23 cellular contexts compared by ENCODE assay signal in the genomic region with DNA sequence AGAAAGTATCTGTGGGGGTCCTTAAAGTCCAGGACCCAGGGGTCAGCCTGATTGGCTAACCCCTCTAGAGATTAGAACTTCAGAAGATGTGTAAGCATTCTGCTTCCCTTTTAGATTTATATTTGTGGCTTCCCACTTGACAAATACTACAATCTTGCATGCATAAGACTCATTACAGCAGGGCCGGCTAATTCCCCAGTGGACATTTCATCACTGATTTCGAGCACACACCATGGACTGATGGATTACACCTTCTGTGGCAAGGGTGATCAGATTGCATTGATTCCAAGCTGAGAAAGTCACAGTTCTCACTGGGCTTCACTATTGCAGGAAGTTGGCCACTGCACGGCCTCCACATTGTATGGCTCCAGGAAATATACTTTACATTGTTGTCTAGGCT.
"Had no signal": no experiment of that assay in that cellular context is flagged by ENCODE, and none has a peak within 500 bp of the region (broad histone marks: within the 10 kb centered on the region; RNA-seq: fewer than 3 reads in every experiment).

No MANE protein-coding gene starts in this region.

- H3K4me1 ChIP-seq: esophagus muscularis mucosa, heart right ventricle, thyroid gland, uterus had no signal

- H3K27ac ChIP-seq: coronary artery, epithelial cell of prostate, esophagus muscularis mucosa, heart right ventricle, suprapubic skin, thyroid gland, upper lobe of left lung, uterus had no signal

- H3K36me3 ChIP-seq: esophagus muscularis mucosa, heart right ventricle, suprapubic skin, thyroid gland, upper lobe of left lung, uterus had no signal

- H3K36me3 Mint-ChIP-seq: naive thymus-derived CD8-positive, alpha-beta T cell had no signal

- H3K4me3 ChIP-seq: coronary artery, esophagus muscularis mucosa, heart right ventricle, mucosa of descending colon, suprapubic skin, thyroid gland, upper lobe of left lung, uterus had no signal

- H3K4me1 Mint-ChIP-seq: naive thymus-derived CD8-positive, alpha-beta T cell had no signal

- DNase-seq: effector CD8-positive, alpha-beta T cell; heart right ventricle; hypothalamus; kidney glomerular epithelial cell; mammary epithelial cell; mucosa of descending colon; naive thymus-derived CD8-positive, alpha-beta T cell; posterior cingulate gyrus; small intestine; stimulated activated CD4-positive, alpha-beta T cell treated with anti-CD3 and anti-CD28 coated beads, Interleukin-12 subunit alpha, Interleukin-12 subunit beta, amount 100 ng/mL, for 4 hours; stimulated activated naive CD4-positive, alpha-beta T cell; thyroid gland; upper lobe of left lung; uterus had no signal

- FAIRE-seq: endometrium, frontal cortex, islet of Langerhans, small intestine had no signal

- ATAC-seq: heart right ventricle; mucosa of descending colon; naive thymus-derived CD8-positive, alpha-beta T cell; sciatic nerve had no signal

- H3K4me3 Mint-ChIP-seq: naive thymus-derived CD8-positive, alpha-beta T cell; neural crest cell had no signal

- H3K9me3 ChIP-seq: esophagus muscularis mucosa, heart right ventricle, mucosa of descending colon, suprapubic skin, thyroid gland, upper lobe of left lung, uterus had no signal

- H3K27me3 ChIP-seq: esophagus muscularis mucosa, suprapubic skin, thyroid gland, upper lobe of left lung, uterus had no signal

- H3K9me3 Mint-ChIP-seq: naive thymus-derived CD8-positive, alpha-beta T cell; neural crest cell had no signal
